ENCODE assay signal across 1 cellular context in the genomic region with DNA sequence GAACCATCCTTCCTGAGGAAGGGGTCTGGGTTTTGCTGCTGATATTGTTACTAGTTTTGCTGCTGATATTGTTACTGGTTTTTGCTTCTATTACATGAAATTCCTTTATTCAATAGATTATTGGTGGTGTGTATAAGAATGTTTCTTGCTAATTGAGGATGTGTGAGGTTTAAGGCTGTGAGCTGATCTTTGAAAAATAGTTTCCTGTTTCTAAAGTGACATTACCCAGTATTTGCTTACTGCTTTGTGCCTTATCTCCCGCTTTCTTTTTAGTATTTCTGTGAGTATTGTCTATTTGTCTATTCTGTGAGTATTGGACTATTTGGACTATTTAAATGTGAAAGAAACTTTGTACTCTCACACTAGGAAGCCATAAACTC.
TF ChIP-seq lines count a peak whose summit lies in the region.

No MANE protein-coding gene starts in this region.

TF ChIP-seq in GM23338, 12 proteins besides CTCF, POLR2A, EP300 and RAD21 (continued from another document):
- TF ChIP-seq STAT1 (IDR thresholded peaks at IDR 0.05; ENCODE audit: unreplicated experiment) = no peak
- TF ChIP-seq CREB1 (CRISPR knock-in tag; IDR thresholded peaks at IDR 0.05; ENCODE audit: low read depth) = no peak
- TF ChIP-seq ETS1 (IDR thresholded peaks at IDR 0.05) = no peak
- TF ChIP-seq, protein P1, sequence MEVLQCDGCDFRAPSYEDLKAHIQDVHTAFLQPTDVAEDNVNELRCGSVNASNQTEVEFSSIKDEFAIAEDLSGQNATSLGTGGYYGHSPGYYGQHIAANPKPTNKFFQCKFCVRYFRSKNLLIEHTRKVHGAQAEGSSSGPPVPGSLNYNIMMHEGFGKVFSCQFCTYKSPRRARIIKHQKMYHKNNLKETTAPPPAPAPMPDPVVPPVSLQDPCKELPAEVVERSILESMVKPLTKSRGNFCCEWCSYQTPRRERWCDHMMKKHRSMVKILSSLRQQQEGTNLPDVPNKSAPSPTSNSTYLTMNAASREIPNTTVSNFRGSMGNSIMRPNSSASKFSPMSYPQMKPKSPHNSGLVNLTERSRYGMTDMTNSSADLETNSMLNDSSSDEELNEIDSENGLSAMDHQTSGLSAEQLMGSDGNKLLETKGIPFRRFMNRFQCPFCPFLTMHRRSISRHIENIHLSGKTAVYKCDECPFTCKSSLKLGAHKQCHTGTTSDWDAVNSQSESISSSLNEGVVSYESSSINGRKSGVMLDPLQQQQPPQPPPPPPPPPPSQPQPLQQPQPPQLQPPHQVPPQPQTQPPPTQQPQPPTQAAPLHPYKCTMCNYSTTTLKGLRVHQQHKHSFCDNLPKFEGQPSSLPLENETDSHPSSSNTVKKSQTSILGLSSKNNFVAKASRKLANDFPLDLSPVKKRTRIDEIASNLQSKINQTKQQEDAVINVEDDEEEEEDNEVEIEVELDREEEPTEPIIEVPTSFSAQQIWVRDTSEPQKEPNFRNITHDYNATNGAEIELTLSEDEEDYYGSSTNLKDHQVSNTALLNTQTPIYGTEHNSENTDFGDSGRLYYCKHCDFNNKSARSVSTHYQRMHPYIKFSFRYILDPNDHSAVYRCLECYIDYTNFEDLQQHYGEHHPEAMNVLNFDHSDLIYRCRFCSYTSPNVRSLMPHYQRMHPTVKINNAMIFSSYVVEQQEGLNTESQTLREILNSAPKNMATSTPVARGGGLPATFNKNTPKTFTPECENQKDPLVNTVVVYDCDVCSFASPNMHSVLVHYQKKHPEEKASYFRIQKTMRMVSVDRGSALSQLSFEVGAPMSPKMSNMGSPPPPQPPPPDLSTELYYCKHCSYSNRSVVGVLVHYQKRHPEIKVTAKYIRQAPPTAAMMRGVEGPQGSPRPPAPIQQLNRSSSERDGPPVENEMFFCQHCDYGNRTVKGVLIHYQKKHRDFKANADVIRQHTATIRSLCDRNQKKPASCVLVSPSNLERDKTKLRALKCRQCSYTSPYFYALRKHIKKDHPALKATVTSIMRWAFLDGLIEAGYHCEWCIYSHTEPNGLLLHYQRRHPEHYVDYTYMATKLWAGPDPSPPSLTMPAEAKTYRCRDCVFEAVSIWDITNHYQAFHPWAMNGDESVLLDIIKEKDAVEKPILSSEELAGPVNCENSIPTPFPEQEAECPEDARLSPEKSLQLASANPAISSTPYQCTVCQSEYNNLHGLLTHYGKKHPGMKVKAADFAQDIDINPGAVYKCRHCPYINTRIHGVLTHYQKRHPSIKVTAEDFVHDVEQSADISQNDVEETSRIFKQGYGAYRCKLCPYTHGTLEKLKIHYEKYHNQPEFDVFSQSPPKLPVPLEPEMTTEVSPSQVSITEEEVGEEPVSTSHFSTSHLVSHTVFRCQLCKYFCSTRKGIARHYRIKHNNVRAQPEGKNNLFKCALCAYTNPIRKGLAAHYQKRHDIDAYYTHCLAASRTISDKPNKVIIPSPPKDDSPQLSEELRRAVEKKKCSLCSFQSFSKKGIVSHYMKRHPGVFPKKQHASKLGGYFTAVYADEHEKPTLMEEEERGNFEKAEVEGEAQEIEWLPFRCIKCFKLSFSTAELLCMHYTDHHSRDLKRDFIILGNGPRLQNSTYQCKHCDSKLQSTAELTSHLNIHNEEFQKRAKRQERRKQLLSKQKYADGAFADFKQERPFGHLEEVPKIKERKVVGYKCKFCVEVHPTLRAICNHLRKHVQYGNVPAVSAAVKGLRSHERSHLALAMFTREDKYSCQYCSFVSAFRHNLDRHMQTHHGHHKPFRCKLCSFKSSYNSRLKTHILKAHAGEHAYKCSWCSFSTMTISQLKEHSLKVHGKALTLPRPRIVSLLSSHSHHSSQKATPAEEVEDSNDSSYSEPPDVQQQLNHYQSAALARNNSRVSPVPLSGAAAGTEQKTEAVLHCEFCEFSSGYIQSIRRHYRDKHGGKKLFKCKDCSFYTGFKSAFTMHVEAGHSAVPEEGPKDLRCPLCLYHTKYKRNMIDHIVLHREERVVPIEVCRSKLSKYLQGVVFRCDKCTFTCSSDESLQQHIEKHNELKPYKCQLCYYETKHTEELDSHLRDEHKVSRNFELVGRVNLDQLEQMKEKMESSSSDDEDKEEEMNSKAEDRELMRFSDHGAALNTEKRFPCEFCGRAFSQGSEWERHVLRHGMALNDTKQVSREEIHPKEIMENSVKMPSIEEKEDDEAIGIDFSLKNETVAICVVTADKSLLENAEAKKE (CRISPR knock-in tag; IDR thresholded peaks at IDR 0.05) = no peak
